34 cellular contexts compared by ENCODE assay signal in the genomic region with DNA sequence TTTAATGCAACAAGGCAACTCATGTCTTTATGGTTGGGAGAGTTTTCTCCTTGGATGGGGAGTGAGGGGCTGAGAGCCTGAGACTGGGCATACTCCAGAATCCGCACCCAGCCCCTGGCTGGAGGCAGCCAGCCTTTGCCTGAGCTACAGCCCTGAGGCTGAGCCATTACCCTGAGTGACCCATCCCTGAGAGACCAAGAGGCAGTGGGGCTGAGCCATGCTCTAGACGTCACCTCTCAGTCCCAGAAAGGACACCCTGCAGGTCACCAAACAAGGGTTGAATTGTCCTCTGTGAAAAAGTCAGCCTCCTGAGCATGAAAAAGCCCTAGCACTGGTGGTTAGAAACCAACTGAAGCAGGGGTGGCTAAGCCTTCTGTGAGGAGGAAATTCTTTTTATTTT.
"Had no signal": no experiment of that assay in that cellular context is flagged by ENCODE, and none has a peak within 500 bp of the region (broad histone marks: within the 10 kb centered on the region; RNA-seq: fewer than 3 reads in every experiment).

No MANE protein-coding gene starts in this region.

- H3K4me3 ChIP-seq: K562, Peyer's patch, SJSA1 had no signal

- ATAC-seq: activated naive CD8-positive, alpha-beta T cell treated with anti-CD3 and anti-CD28 coated beads, Interleukin-2, amount 50 U/mL, for 24 hours; K562; PC-3; SK-N-SH treated with all-trans-retinoic acid at 6 μM for 48 hours; T-cell had no signal

- H3K27me3 Mint-ChIP-seq: activated B cell treated with CpG ODN at 0.5 μM for 24 hours; activated CD4-positive, alpha-beta memory T cell treated with anti-CD3 and anti-CD28 coated beads for 36 hours; activated naive CD8-positive, alpha-beta T cell; activated naive CD8-positive, alpha-beta T cell treated with anti-CD3 and anti-CD28 coated beads, Interleukin-2, amount 50 U/mL, for 24 hours; T-cell had no signal

- H3K4me3 Mint-ChIP-seq: activated B cell treated with CpG ODN at 0.5 μM for 24 hours; activated CD4-positive, alpha-beta memory T cell treated with anti-CD3 and anti-CD28 coated beads for 36 hours; activated naive CD4-positive, alpha-beta T cell treated with anti-CD3 and anti-CD28 coated beads, Interleukin-2, amount 10 ng/mL, durations not matched to agents 7 days and 5 days; activated naive CD8-positive, alpha-beta T cell; activated naive CD8-positive, alpha-beta T cell treated with anti-CD3 and anti-CD28 coated beads, Interleukin-2, amount 50 U/mL, for 24 hours; brain; T-cell had no signal

- H3K27ac ChIP-seq: Peyer's patch, SJSA1, VCaP had no signal

- H3K36me3 Mint-ChIP-seq: activated naive CD4-positive, alpha-beta T cell treated with anti-CD3 and anti-CD28 coated beads, Interleukin-2, amount 10 ng/mL, durations not matched to agents 7 days and 5 days; brain; T-cell had no signal

- H3K9me3 Mint-ChIP-seq: activated B cell treated with CpG ODN at 0.5 μM for 24 hours had no signal

- DNase-seq: activated B cell treated with CpG ODN at 0.5 μM for 24 hours; activated CD4-positive, alpha-beta memory T cell treated with anti-CD3 and anti-CD28 coated beads for 36 hours; activated CD4-positive, alpha-beta T cell treated with anti-CD3 and anti-CD28 coated beads for 4 hours; activated CD4-positive, alpha-beta T cell treated with anti-CD3 and anti-CD28 coated beads, Interleukin-2, amount 50 U/mL, for 1 hour; activated CD4-positive, CD25-positive, alpha-beta regulatory T cell treated with anti-CD3 and anti-CD28 coated beads, Interleukin-2, amount 50 U/mL, for 72 hours; activated CD8-positive, alpha-beta memory T cell treated with anti-CD3 and anti-CD28 coated beads, Interleukin-2, amount 50 U/mL, for 4 hours; activated effector memory CD4-positive, alpha-beta T cell treated with Interleukin-2 at 50 U/mL for 16 hours; activated naive CD4-positive, alpha-beta T cell treated with anti-CD3 and anti-CD28 coated beads, Interleukin-2, amount 10 ng/mL, durations not matched to agents 7 days and 5 days; activated naive CD8-positive, alpha-beta T cell treated with anti-CD3 and anti-CD28 coated beads, Interleukin-2, amount 50 U/mL, for 24 hours; activated T-cell treated with anti-CD3 and anti-CD28 coated beads for 4 hours; activated T-cell treated with anti-CD3 and anti-CD28 coated beads, Interleukin-2, amount 50 U/mL, for 48 hours; anterior cingulate cortex; caudate nucleus; cerebellar nuclear complex; Karpas-422; NCI-H1105; NCI-H1417 treated with DMSO at 0.1 percent for 48 hours; NCI-H1930; NCI-H510A; NCI-H526 treated with DMSO at 0.1 percent for 48 hours; NCI-H774; PC-3; Peyer's patch; RPMI8226; SHP77 treated with DMSO at 0.1 percent for 48 hours; T-cell; T-helper 2 cell; T-helper 9 cell had no signal

- H3K27ac Mint-ChIP-seq: activated B cell treated with CpG ODN at 0.5 μM for 24 hours; activated CD4-positive, alpha-beta memory T cell treated with anti-CD3 and anti-CD28 coated beads for 36 hours; activated naive CD4-positive, alpha-beta T cell treated with anti-CD3 and anti-CD28 coated beads, Interleukin-2, amount 10 ng/mL, durations not matched to agents 7 days and 5 days; activated naive CD8-positive, alpha-beta T cell; activated naive CD8-positive, alpha-beta T cell treated with anti-CD3 and anti-CD28 coated beads, Interleukin-2, amount 50 U/mL, for 24 hours; brain; T-cell had no signal

- H3K27me3 ChIP-seq: Peyer's patch, SJSA1 had no signal

- H3K36me3 ChIP-seq: Peyer's patch, SJSA1 had no signal

- H3K4me1 ChIP-seq: Peyer's patch, SJSA1 had no signal

- H3K4me1 Mint-ChIP-seq: activated B cell treated with CpG ODN at 0.5 μM for 24 hours had no signal
